Comparison of ENCODE assay signal across 9 cellular contexts in the genomic region with DNA sequence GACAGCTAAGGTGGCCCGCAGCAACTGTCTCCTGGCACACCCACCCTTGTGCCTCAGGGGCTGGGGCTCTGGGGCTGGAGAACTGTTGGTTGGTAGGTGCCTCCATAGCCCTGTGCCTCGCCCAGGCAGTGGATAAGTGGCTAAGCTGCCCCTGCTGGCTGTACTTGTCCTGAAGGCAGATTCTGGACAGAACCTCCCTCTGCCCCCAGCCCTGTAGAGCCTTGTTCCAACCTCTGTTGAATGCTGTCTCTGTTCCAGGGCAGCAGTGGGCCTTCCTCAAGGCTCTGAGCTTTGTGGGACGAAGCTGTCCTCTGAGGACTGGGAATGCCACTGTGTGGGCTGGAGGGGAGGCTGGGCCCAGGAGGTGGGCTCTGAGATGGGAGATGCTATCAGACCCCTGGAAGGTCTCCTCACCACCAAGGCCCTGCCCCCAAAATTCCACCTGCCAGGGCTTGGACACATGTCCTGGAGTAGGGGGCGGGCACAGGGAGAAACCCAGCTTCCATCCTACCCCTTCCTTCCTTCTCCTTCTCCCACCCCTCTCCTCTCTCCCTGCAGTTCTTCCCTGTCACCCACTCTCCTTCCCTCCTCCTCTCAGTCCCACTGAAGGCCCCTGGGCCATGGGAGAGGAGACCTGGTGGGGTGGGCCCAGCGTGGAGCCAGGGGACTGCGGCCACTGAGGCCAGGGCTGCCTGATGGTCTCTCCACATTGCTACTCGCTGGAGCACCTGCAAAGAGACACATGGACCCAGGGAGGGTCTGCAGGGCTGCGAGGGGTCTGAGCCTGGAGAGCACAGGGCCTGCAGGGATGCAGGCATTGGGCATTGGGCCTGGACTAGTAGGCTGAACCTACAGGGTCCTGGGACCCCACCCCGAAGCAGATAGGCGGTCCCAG. TPM values are rescaled to one million over a fixed set of nuclear protein-coding genes. Genes with fewer than 3 reads are reported as not detected.
DNase-seq lines count a peak whose midpoint lies in the region; ATAC-seq and TF ChIP-seq lines count a peak whose summit lies in the region.
"Had no signal": no experiment of that assay in that cellular context is flagged by ENCODE, and none has a peak within 500 bp of the region (broad histone marks: within the 10 kb centered on the region; RNA-seq: fewer than 3 reads in every experiment).

No MANE protein-coding gene starts in this region.

- H3K4me1 Mint-ChIP-seq in CD4-positive, alpha-beta T cell (ENCODE audit: low read depth): peaks cover 53% of the 10 kb centered on the region
- H3K4me1 Mint-ChIP-seq in brain: peaks cover 21% of the 10 kb centered on the region
- peaks cover 40 to 41% of the 10 kb centered on the region in 2 donors for H3K4me1 Mint-ChIP-seq in natural killer cell treated with Interleukin-12 subunit alpha and Interleukin-12 subunit beta and Interleukin-15 and Interleukin-18, amount 100 ng/mL, for 72 hours (ENCODE audit: low read depth in 2 of 2)

- H3K36me3 ChIP-seq in GM23248 (ENCODE audit: low read depth): no peaks in the 10 kb centered on the region

- H3K9me3 Mint-ChIP-seq in CD4-positive, alpha-beta T cell: no peaks in the 10 kb centered on the region
- H3K9me3 Mint-ChIP-seq in brain: peaks cover 0 to 16% (median 0%) of the 10 kb centered on the region in 5 experiments
- peaks cover 16% of the 10 kb centered on the region for H3K9me3 Mint-ChIP-seq in natural killer cell treated with Interleukin-12 subunit alpha and Interleukin-12 subunit beta and Interleukin-15 and Interleukin-18, amount 100 ng/mL, for 72 hours

- POLR2A ChIA-PET in CD4-positive, alpha-beta T cell (lab: Charles Lee): interaction anchor here (0.9 to 1.6 kb wide), 7 partner anchors 8 to 126 kb away, joined by 3 to 9 read pairs (median 3); no protein-coding TSS in a partner anchor

- H2AFZ ChIP-seq in GM23248: peak overlapping the region; percentile 68

- TF ChIP-seq CTCF in CD4-positive, alpha-beta T cell (IDR thresholded peaks at IDR 0.05): no peak
- TF ChIP-seq CTCF in brain (conservative IDR thresholded peaks at IDR 0.05): no peak

- H3K9me3 ChIP-seq in CD4-positive, alpha-beta T cell (ENCODE audit: control insufficient read depth, low read length): no peaks in the 10 kb centered on the region
- no peaks in the 10 kb centered on the region for H3K9me3 ChIP-seq in GM23248 (ENCODE audit: low read depth)

- no peaks in the 10 kb centered on the region for H3K36me3 Mint-ChIP-seq in CD4-positive, alpha-beta T cell (ENCODE audit: low read depth)
- no peaks in the 10 kb centered on the region for H3K36me3 Mint-ChIP-seq in brain
- H3K36me3 Mint-ChIP-seq in natural killer cell treated with Interleukin-12 subunit alpha and Interleukin-12 subunit beta and Interleukin-15 and Interleukin-18, amount 100 ng/mL, for 72 hours: peaks cover 24% of the 10 kb centered on the region
- H3K36me3 Mint-ChIP-seq: type B pancreatic cell had no signal

- H3K9ac ChIP-seq in GM23248: peak overlapping the region; percentile 55

- H3K27me3 ChIP-seq in CD4-positive, alpha-beta T cell (ENCODE audit: control insufficient read depth, insufficient read depth, low read length): no peaks in the 10 kb centered on the region
- no peaks in the 10 kb centered on the region for H3K27me3 ChIP-seq in GM23248 (replicated peaks; ENCODE audit: insufficient read depth)

- intact Hi-C loops in CD4-positive, alpha-beta T cell (cut with DNase I, micrococcal nuclease): loop anchor here in 1 of 2 experiments (10.0 kb wide), 1 partner anchor 46 kb away; no protein-coding TSS in a partner anchor

- peaks cover 5% of the 10 kb centered on the region; the same call in 1 of the 2 replicates for H3K4me1 ChIP-seq in GM23248 (ENCODE audit: insufficient read depth)

- H3K27ac Mint-ChIP-seq in CD4-positive, alpha-beta T cell: peak overlapping the region; percentile 81
- H3K27ac Mint-ChIP-seq in brain: peak overlapping the region in 3 of 5 experiments; percentile 82 to 99 (median 99)
- no peak overlapping the region for H3K27ac Mint-ChIP-seq in natural killer cell treated with Interleukin-12 subunit alpha and Interleukin-12 subunit beta and Interleukin-15 and Interleukin-18, amount 100 ng/mL, for 72 hours
- H3K27ac Mint-ChIP-seq: type B pancreatic cell had no signal

- H3K4me3 Mint-ChIP-seq in CD4-positive, alpha-beta T cell: peak overlapping the region; percentile 87
- H3K4me3 Mint-ChIP-seq in brain: no peak overlapping the region
- H3K4me3 Mint-ChIP-seq in natural killer cell treated with Interleukin-12 subunit alpha and Interleukin-12 subunit beta and Interleukin-15 and Interleukin-18, amount 100 ng/mL, for 72 hours: no peak overlapping the region
- H3K4me3 Mint-ChIP-seq: type B pancreatic cell had no signal

- H3K4me3 ChIP-seq in GM23248: peak overlapping the region; percentile 49

- peaks cover 6% of the 10 kb centered on the region; the same call in 1 of the 2 replicates for H3F3A ChIP-seq in GM23248 (ENCODE audit: insufficient read depth)

- CTCF ChIA-PET in CD4-positive, alpha-beta T cell (lab: Charles Lee): interaction anchor here (0.9 to 1.1 kb wide), 2 partner anchors 8 to 98 kb away, joined by 3 read pairs; no protein-coding TSS in a partner anchor

- H3K27me3 Mint-ChIP-seq in CD4-positive, alpha-beta T cell: peaks cover 38% of the 10 kb centered on the region
- H3K27me3 Mint-ChIP-seq in brain: no peaks in the 10 kb centered on the region
- H3K27me3 Mint-ChIP-seq in natural killer cell treated with Interleukin-12 subunit alpha and Interleukin-12 subunit beta and Interleukin-15 and Interleukin-18, amount 100 ng/mL, for 72 hours: peaks cover 29 to 31% of the 10 kb centered on the region in 2 donors

- no peak for DNase-seq in CD4-positive, alpha-beta T cell
- DNase-seq in GM23248 (peak; percentile 24), HUDEP-2 (lab: John Stamatoyannopoulos, UW; ENCODE audit: unreplicated experiment in 76 of 76) (no peak), SW 1271 (lab: John Stamatoyannopoulos, UW) (no peak), DMS79 (lab: John Stamatoyannopoulos, UW) (no peak), kidney glomerular epithelial cell (lab: John Stamatoyannopoulos, UW) (no peak)
- DNase-seq in natural killer cell treated with Interleukin-12 subunit alpha and Interleukin-12 subunit beta and Interleukin-15 and Interleukin-18, amount 100 ng/mL, for 72 hours (ENCODE audit: low spot score): peak; percentile 42

- H3K9me2 ChIP-seq in GM23248 (ENCODE audit: insufficient read depth): no peaks in the 10 kb centered on the region

- no peak overlapping the region for H3K27ac ChIP-seq in CD4-positive, alpha-beta T cell (ENCODE audit: low read depth, low read length)
- H3K27ac ChIP-seq in GM23248: no peak overlapping the region

- no peaks in the 10 kb centered on the region for H3K79me2 ChIP-seq in GM23248 (ENCODE audit: insufficient read depth)

- no peaks in the 10 kb centered on the region for H4K20me1 ChIP-seq in GM23248 (ENCODE audit: insufficient read depth)

- in situ Hi-C loops in GM23248 (cut with MboI): no loop called here

- ATAC-seq in CD4-positive, alpha-beta T cell (ENCODE audit: poor library complexity): no peak
- no peak for ATAC-seq in natural killer cell treated with Interleukin-12 subunit alpha and Interleukin-12 subunit beta and Interleukin-15 and Interleukin-18, amount 100 ng/mL, for 72 hours

- WGBS in GM23248 (ENCODE audit: low coverage in 1 of 2, low lambda C conversion rate in 2 of 2, missing lambda C conversion rate in 2 of 2), 2 experiments: 73 to 74% methylated on average over 8 to 10 of the region's 10 CpGs

- peak overlapping the region; percentile 57 for H3K4me2 ChIP-seq in GM23248 (ENCODE audit: unreplicated experiment)

RNA-seq across cellular contexts. Expression of a gene that starts 1.7 kb away (rescaled TPM):
- total RNA-seq in CD4-positive, alpha-beta T cell: 10 to 100 TPM in 1 of 2 experiments, 1 to 10 TPM in 1; 9.5 to 11.4 TPM
- total RNA-seq in GM23248 (2014; rRNA removed; shearing (Covaris generic)): not detected in 2 replicates
- not detected in 2 replicates for polyA plus RNA-seq in GM23248 (2016; fragmentation: Nextera tagmentation; extraction: Ambion mirVana)
- 0.20 TPM for polyA plus RNA-seq in brain (ENCODE audit: insufficient read depth, low read depth, low replicate concordance)
- total RNA-seq in natural killer cell treated with Interleukin-12 subunit alpha and Interleukin-12 subunit beta and Interleukin-15 and Interleukin-18, amount 100 ng/mL, for 72 hours: under 1 TPM; 0.78 to 0.89 TPM

RNA-seq across cellular contexts. Expression of a gene that starts 9.1 kb away (rescaled TPM):
- total RNA-seq in CD4-positive, alpha-beta T cell: under 1 TPM; 0.30 to 0.36 TPM
- total RNA-seq in GM23248 (2014; rRNA removed; shearing (Covaris generic)): not detected in 2 replicates
- polyA plus RNA-seq in GM23248 (2016; fragmentation: Nextera tagmentation; extraction: Ambion mirVana) (not detected in 2 replicates), brain (ENCODE audit: insufficient read depth, low read depth, low replicate concordance) (5.2 TPM)
- total RNA-seq in natural killer cell treated with Interleukin-12 subunit alpha and Interleukin-12 subunit beta and Interleukin-15 and Interleukin-18, amount 100 ng/mL, for 72 hours: not detected

RNA-seq across cellular contexts. Expression of a gene that starts 51.4 kb away (rescaled TPM):
- 1 to 10 TPM; 4.3 to 6.8 TPM for total RNA-seq in CD4-positive, alpha-beta T cell
- not detected in 2 replicates for total RNA-seq in GM23248 (2014; rRNA removed; shearing (Covaris generic))
- not detected in 2 replicates for polyA plus RNA-seq in GM23248 (2016; fragmentation: Nextera tagmentation; extraction: Ambion mirVana)
- polyA plus RNA-seq in brain (ENCODE audit: insufficient read depth, low read depth, low replicate concordance): 4.4 TPM
- 1 to 10 TPM in 1 of 2 donors, under 1 TPM in 1; 0.86 to 3.8 TPM for total RNA-seq in natural killer cell treated with Interleukin-12 subunit alpha and Interleukin-12 subunit beta and Interleukin-15 and Interleukin-18, amount 100 ng/mL, for 72 hours

Comparison
In these comparisons a context has a peak if more than half of its experiments do, and no peak if none do; other contexts are left out.
1. DNase-seq: peak in GM23248 (single experiment) and natural killer cell treated with Interleukin-12 subunit alpha and Interleukin-12 subunit beta and Interleukin-15 and Interleukin-18, amount 100 ng/mL, for 72 hours (single experiment); none in CD4-positive, alpha-beta T cell (0 of 10), HUDEP-2 (0 of 76), SW 1271 (0 of 2), DMS79 (single experiment) and kidney glomerular epithelial cell (single experiment).
2. H3K27ac Mint-ChIP-seq: peak in CD4-positive, alpha-beta T cell (single experiment) and brain (3 of 5); none in natural killer cell treated with Interleukin-12 subunit alpha and Interleukin-12 subunit beta and Interleukin-15 and Interleukin-18, amount 100 ng/mL, for 72 hours (0 of 2).
3. RNA of a gene that starts 1.7 kb away (total RNA-seq): 9.5 to 11.4 TPM in CD4-positive, alpha-beta T cell; 0.78 to 0.89 TPM in natural killer cell treated with Interleukin-12 subunit alpha and Interleukin-12 subunit beta and Interleukin-15 and Interleukin-18, amount 100 ng/mL, for 72 hours and not detected in GM23248; every median in the first group is over 4 times any median in the second.